1 cellular context compared by ENCODE assay signal in the genomic region with DNA sequence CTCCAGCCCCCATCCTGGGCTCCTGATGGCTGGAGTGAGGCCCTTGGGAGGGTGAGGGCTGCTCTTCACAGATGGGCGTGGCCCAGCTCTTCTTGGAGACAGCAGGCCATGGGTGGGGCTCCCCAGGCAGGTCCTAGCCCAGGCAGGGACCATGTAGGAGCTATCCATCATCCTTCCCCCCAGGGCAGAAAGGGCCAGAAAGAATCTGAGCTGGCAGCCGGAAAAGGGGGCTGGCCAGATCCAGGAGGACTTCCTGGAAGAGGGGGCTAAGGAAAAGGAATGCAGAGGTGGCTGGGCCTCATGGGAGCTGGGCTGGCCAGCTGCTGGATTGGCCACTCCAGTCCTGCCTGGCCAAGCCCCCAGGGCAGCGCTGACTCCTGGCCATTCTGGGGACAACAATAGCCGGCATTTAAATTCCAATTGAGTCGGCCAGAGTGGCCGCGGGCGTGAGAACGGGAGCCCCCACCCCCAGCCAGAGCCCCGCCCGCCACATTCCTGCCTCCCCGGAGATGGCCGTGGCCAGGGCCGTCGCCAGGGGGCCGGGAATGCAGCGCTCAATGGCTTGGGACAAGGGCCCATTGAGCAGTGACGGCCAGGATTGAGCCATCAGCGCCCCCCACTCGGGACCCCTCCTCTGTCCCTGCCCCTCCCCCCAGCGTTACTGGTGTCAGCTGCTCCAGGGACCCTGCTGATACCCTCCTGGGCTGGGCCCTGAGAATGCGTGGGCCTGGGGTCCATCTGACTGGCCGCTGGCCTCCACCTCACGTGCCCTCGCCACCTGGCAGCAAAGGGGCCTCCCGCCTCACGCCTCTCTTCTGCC.
A peak's percentile ranks its signal among the peaks of the same experiment; 100 is the strongest.
TF ChIP-seq lines count a peak whose summit lies in the region.

No MANE protein-coding gene starts in this region.

TF ChIP-seq in WTC11, 78 proteins besides CTCF, POLR2A, EP300 and RAD21 (continued from another document):
- TF ChIP-seq, protein P1, sequence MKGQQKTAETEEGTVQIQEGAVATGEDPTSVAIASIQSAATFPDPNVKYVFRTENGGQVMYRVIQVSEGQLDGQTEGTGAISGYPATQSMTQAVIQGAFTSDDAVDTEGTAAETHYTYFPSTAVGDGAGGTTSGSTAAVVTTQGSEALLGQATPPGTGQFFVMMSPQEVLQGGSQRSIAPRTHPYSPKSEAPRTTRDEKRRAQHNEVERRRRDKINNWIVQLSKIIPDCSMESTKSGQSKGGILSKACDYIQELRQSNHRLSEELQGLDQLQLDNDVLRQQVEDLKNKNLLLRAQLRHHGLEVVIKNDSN (CRISPR knock-in tag; IDR thresholded peaks at IDR 0.05), result peak; percentile 35
- TF ChIP-seq JAZF1 (CRISPR knock-in tag; IDR thresholded peaks at IDR 0.05), result no peak
TF ChIP-seq in WTC11: peak in this region for 12.
